Comparison of ENCODE assay signal across 2 cellular contexts in the genomic region with DNA sequence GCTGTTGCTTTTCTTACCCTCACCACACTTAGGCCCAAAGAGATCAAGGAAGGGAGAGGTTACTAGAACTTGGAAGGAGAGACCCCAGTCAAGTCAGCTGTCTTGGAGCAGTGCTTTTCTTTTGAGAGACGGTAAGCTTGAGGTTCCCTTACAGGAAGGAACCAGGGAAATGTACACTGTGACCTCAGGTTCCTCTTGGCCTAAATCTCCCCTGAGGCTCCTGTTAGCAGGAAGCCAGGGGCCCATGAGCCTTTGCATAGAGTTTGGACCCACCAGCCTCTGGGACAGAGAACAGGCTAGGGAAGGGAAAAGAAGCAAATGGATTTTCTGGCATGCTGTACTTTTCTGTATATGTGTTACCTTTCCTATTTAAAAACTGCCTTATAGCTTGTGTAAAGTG.
TF ChIP-seq lines count a peak whose summit lies in the region.

No MANE protein-coding gene starts in this region.

TF ChIP-seq in liver, 16 proteins besides CTCF, POLR2A, EP300 and RAD21:
- peak; percentile 28 for TF ChIP-seq NR2F2 (IDR thresholded peaks at IDR 0.05)
- TF ChIP-seq FOXA2 (IDR thresholded peaks at IDR 0.05) = no peak
TF ChIP-seq in liver: peak in this region for 1.

TF ChIP-seq in HepG2, 621 proteins besides CTCF, POLR2A, EP300 and RAD21:
- TF ChIP-seq SRSF4 (IDR thresholded peaks at IDR 0.05; ENCODE audit: low read depth, low read length, poor library complexity, severe bottlenecking) (no peak), ZFP90 (CRISPR knock-in tag; IDR thresholded peaks at IDR 0.05; ENCODE audit: borderline replicate concordance) (no peak), CENPX (CRISPR knock-in tag; IDR thresholded peaks at IDR 0.05) (no peak), HDAC1 (CRISPR knock-in tag; IDR thresholded peaks at IDR 0.05) (no peak), SRF (IDR thresholded peaks at IDR 0.05; ENCODE audit: low read depth, low read length) (no peak), ZNF563 (CRISPR knock-in tag; IDR thresholded peaks at IDR 0.05) (no peak), HNRNPH1 (optimal IDR thresholded peaks at IDR 0.05; ENCODE audit: low read depth, low read length) (no peak), ZFYVE20 (CRISPR knock-in tag; IDR thresholded peaks at IDR 0.05; ENCODE audit: borderline replicate concordance, low read depth) (no peak), TOE1 (CRISPR knock-in tag; IDR thresholded peaks at IDR 0.05) (no peak), TRIM24 (CRISPR knock-in tag; IDR thresholded peaks at IDR 0.05) (no peak), ZBTB38 (CRISPR knock-in tag; IDR thresholded peaks at IDR 0.05) (no peak), NFE2L1 (CRISPR knock-in tag; IDR thresholded peaks at IDR 0.05; ENCODE audit: borderline replicate concordance) (no peak), ZSCAN30 (CRISPR knock-in tag; IDR thresholded peaks at IDR 0.05) (no peak), DNMT3B (CRISPR knock-in tag; conservative IDR thresholded peaks at IDR 0.05) (no peak)
- TF ChIP-seq, protein P1, sequence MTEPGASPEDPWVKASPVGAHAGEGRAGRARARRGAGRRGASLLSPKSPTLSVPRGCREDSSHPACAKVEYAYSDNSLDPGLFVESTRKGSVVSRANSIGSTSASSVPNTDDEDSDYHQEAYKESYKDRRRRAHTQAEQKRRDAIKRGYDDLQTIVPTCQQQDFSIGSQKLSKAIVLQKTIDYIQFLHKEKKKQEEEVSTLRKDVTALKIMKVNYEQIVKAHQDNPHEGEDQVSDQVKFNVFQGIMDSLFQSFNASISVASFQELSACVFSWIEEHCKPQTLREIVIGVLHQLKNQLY (CRISPR knock-in tag; IDR thresholded peaks at IDR 0.05) = no peak
